In the genomic region with DNA sequence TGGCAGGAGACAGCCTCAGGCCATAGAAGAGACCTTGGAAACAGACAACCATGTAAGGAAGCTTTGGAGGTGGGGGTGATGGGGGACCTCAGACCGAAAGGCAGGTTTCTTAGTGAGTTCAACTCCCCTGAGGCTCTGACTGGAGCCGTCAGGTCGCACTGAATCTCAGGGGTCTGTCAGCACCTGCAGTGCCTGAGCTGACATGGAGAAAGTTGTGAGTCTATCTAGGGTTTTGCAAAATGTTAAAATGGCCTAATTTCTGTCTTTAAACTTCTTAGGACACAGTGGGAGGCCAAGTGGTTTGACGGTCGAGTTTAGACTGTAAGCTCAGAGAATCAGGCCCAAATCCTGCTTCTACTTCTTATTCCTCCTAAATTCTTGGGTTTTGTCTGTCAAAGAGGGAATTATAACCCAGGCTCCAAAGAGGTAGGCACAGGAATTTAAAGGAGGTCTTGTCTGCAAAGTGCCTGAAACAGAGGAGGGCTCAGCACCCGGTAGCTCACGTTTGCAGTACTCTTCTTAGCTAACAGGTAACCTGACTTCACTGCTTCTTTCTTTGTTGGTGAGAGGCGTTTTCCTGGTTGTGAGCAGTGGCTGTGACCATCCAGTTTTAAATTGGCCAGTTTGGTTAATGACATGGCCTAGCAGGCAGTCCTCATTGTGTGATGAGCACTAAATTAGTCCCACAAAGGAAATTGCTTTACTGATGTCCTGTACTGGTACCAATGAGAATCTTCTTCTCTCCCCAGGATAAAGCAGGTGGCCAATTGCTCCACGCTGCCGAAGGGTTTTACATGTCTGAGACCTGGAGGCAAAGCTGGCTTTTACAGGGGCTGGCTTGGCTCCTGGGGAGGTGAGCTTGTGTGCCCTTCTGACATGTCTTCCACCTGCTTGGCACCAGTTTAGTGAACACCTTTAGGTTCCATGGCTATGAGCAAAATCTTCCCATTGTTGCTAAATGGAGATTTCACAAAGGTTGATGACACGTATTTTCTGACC, we compare ENCODE assay signal across 13 cellular contexts.
DNase-seq lines count a peak whose midpoint lies in the region; ATAC-seq and TF ChIP-seq lines count a peak whose summit lies in the region.
"Had no signal": no experiment of that assay in that cellular context is flagged by ENCODE, and none has a peak within 500 bp of the region (broad histone marks: within the 10 kb centered on the region; RNA-seq: fewer than 3 reads in every experiment).

No MANE protein-coding gene starts in this region.

- H3K4me3 ChIP-seq in BLaER1: no peak overlapping the region
- H3K4me3 ChIP-seq in endodermal cell (ENCODE audit: low read length): no peak overlapping the region
- no peak overlapping the region for H3K4me3 ChIP-seq in neural progenitor cell

- H3K9ac ChIP-seq in BLaER1 (no peak overlapping the region), endodermal cell (ENCODE audit: extremely low read depth, low read length, poor library complexity, severe bottlenecking) (no peak overlapping the region), neural progenitor cell (no peak overlapping the region)

- H3K79me2 ChIP-seq in neural progenitor cell (ENCODE audit: low read depth): no peaks in the 10 kb centered on the region

- H3K27me3 ChIP-seq in BLaER1 (no peaks in the 10 kb centered on the region), endodermal cell (ENCODE audit: control insufficient read depth, insufficient read depth, low read length, poor library complexity, severe bottlenecking) (no peaks in the 10 kb centered on the region), neural progenitor cell (no peaks in the 10 kb centered on the region)

- no peak overlapping the region for H2AFZ ChIP-seq in neural progenitor cell (replicated peaks)

- no peaks in the 10 kb centered on the region for H3K36me3 ChIP-seq in BLaER1
- H3K36me3 ChIP-seq in endodermal cell (ENCODE audit: control insufficient read depth, insufficient read depth, low read length): no peaks in the 10 kb centered on the region
- H3K36me3 ChIP-seq in neural progenitor cell: no peaks in the 10 kb centered on the region

- DNase-seq in NCI-H146 treated with DMSO at 0.1 percent for 48 hours (lab: John Stamatoyannopoulos, UW; ENCODE audit: unreplicated experiment) (peak; percentile 34), endodermal cell (peak; percentile 44), neural progenitor cell (ENCODE audit: low spot score) (no peak)
- DNase-seq: ACHN; CD4-positive, alpha-beta memory T cell; DMS79; H9 had no signal

- H3K27me3 Mint-ChIP-seq in endodermal cell (ENCODE audit: insufficient read depth): peaks cover 3% of the 10 kb centered on the region
- peaks cover 31% of the 10 kb centered on the region for H3K27me3 Mint-ChIP-seq in neural progenitor cell (ENCODE audit: insufficient read depth, low read depth)
- H3K27me3 Mint-ChIP-seq: CD4-positive, alpha-beta memory T cell; IgD-negative memory B cell had no signal

- H4K20me1 ChIP-seq in BLaER1: no peaks in the 10 kb centered on the region
- H4K20me1 ChIP-seq in neural progenitor cell (ENCODE audit: low read depth): peaks cover 4% of the 10 kb centered on the region

- no peak overlapping the region for H3K4me3 Mint-ChIP-seq in endodermal cell
- no peak overlapping the region for H3K4me3 Mint-ChIP-seq in neural progenitor cell
- H3K4me3 Mint-ChIP-seq: CD4-positive, alpha-beta memory T cell; H9; IgD-negative memory B cell had no signal

- H3K36me3 Mint-ChIP-seq in endodermal cell (ENCODE audit: low read depth) (no peaks in the 10 kb centered on the region), neural progenitor cell (no peaks in the 10 kb centered on the region)
- H3K36me3 Mint-ChIP-seq: CD4-positive, alpha-beta memory T cell; IgD-negative memory B cell had no signal

- H3K9me3 Mint-ChIP-seq in endodermal cell (no peaks in the 10 kb centered on the region), neural progenitor cell (no peaks in the 10 kb centered on the region)
- H3K9me3 Mint-ChIP-seq: H9, IgD-negative memory B cell had no signal

- H3K4me2 ChIP-seq in BLaER1: peak overlapping the region; percentile 34
- peak overlapping the region; percentile 40 for H3K4me2 ChIP-seq in neural progenitor cell

- WGBS in endodermal cell (ENCODE audit: insufficient coverage in 1 of 2, insufficient read length in 1 of 2), 2 experiments: 87 to 90% methylated on average over 9 to 11 of the region's 11 CpGs

- H3K4me1 Mint-ChIP-seq in endodermal cell (peaks cover 35% of the 10 kb centered on the region), neural progenitor cell (peaks cover 81% of the 10 kb centered on the region)
- H3K4me1 Mint-ChIP-seq: CD4-positive, alpha-beta memory T cell; IgD-negative memory B cell had no signal

- H3K27ac ChIP-seq in BLaER1 (no peak overlapping the region), endodermal cell (ENCODE audit: low read depth, low read length) (no peak overlapping the region), neural progenitor cell (no peak overlapping the region)
- H3K27ac ChIP-seq: C4-2B had no signal

- H3K27ac Mint-ChIP-seq in endodermal cell (no peak overlapping the region), neural progenitor cell (peak overlapping the region; percentile 84)
- H3K27ac Mint-ChIP-seq: CD4-positive, alpha-beta memory T cell; H9 had no signal

- H3K9me3 ChIP-seq in BLaER1 (no peaks in the 10 kb centered on the region), endodermal cell (ENCODE audit: control insufficient read depth, low read length) (no peaks in the 10 kb centered on the region), neural progenitor cell (ENCODE audit: low read depth) (no peaks in the 10 kb centered on the region)

- ATAC-seq in GM19395 (IDR thresholded peaks at IDR 0.05; ENCODE audit: unreplicated experiment) (no peak), HG02973 (IDR thresholded peaks at IDR 0.05; ENCODE audit: unreplicated experiment) (no peak), HG02938 (IDR thresholded peaks at IDR 0.05; ENCODE audit: unreplicated experiment) (no peak)

- peaks cover 27% of the 10 kb centered on the region for H3F3A ChIP-seq in neural progenitor cell (ENCODE audit: low read depth)

- TF ChIP-seq CTCF in endodermal cell (conservative IDR thresholded peaks at IDR 0.05) (no peak), neural progenitor cell (IDR thresholded peaks at IDR 0.05) (no peak)

- H3K4me1 ChIP-seq in BLaER1 (peaks cover 15% of the 10 kb centered on the region), endodermal cell (ENCODE audit: control insufficient read depth, insufficient read depth, low read length) (peaks cover 5% of the 10 kb centered on the region), neural progenitor cell (peaks cover 45% of the 10 kb centered on the region)
